ENCODE assay signal across 9 cellular contexts in genomic region chr7:27149817-27150567, GRCh38. TPM values are rescaled to one million over a fixed set of nuclear protein-coding genes. Genes with fewer than 3 reads are reported as not detected.
DNase-seq lines count a peak whose midpoint lies in the region; ATAC-seq and TF ChIP-seq lines count a peak whose summit lies in the region.
"Had no signal": no experiment of that assay in that cellular context is flagged by ENCODE, and none has a peak within 500 bp of the region (broad histone marks: within the 10 kb centered on the region; RNA-seq: fewer than 3 reads in every experiment).

No MANE protein-coding gene starts in this region.

- H3K4me3 Mint-ChIP-seq in stimulated activated naive B cell treated with anti-CD40 and anti-IgM and Interleukin-4, amounts not matched to agents 10 μg/mL and 1 μg/mL and 100 μg/mL, for 72 hours: peak overlapping the region; percentile 78 to 80

- H3K9me3 Mint-ChIP-seq in stimulated activated naive B cell treated with anti-CD40 and anti-IgM and Interleukin-4, amounts not matched to agents 10 μg/mL and 1 μg/mL and 100 μg/mL, for 72 hours: peaks cover 3 to 4% of the 10 kb centered on the region in 2 donors

- H3K36me3 ChIP-seq in OCI-LY7 (ENCODE audit: insufficient read depth, low read length) (no peaks in the 10 kb centered on the region), hepatocyte (replicated peaks; ENCODE audit: insufficient read depth, low read depth) (no peaks in the 10 kb centered on the region)

- peaks cover 0 to 7% of the 10 kb centered on the region in 2 donors for H3K36me3 Mint-ChIP-seq in stimulated activated naive B cell treated with anti-CD40 and anti-IgM and Interleukin-4, amounts not matched to agents 10 μg/mL and 1 μg/mL and 100 μg/mL, for 72 hours

- peaks cover 95% of the 10 kb centered on the region for H3K27me3 ChIP-seq in hepatocyte

- H3K27ac Mint-ChIP-seq in stimulated activated naive B cell treated with anti-CD40 and anti-IgM and Interleukin-4, amounts not matched to agents 10 μg/mL and 1 μg/mL and 100 μg/mL, for 72 hours: no peak overlapping the region

- H3K4me1 ChIP-seq in OCI-LY7 (ENCODE audit: insufficient read depth, low read length, poor library complexity, severe bottlenecking) (peaks cover 40% of the 10 kb centered on the region), hepatocyte (ENCODE audit: insufficient read depth) (peaks cover 9% of the 10 kb centered on the region)

- H3K4me2 ChIP-seq in OCI-LY7 (ENCODE audit: low read length): peak overlapping the region; percentile 94
- H3K4me2 ChIP-seq in hepatocyte: peak overlapping the region; percentile 89

- intact Hi-C loops in OCI-LY7 (cut with micrococcal nuclease; ENCODE audit: unreplicated experiment): loop anchor here (2.0 to 10.0 kb wide), 3 partner anchors 53 to 1255 kb away; no protein-coding TSS in a partner anchor

- peak; percentile 52 for DNase-seq in NCI-H748 (lab: John Stamatoyannopoulos, UW; ENCODE audit: unreplicated experiment)
- no peak for DNase-seq in NCI-H748 treated with DMSO at 0.1 percent for 48 hours (lab: John Stamatoyannopoulos, UW)
- peak; percentile 24 for DNase-seq in OCI-LY7 (ENCODE audit: low spot score)
- DNase-seq in hepatocyte (ENCODE audit: low spot score): no peak
- DNase-seq in stimulated activated naive B cell treated with anti-CD40 and anti-IgM and Interleukin-4, amounts not matched to agents 10 μg/mL and 1 μg/mL and 100 μg/mL, for 72 hours: no peak
- DNase-seq in SHP77 (lab: John Stamatoyannopoulos, UW): no peak

- peak in 1 of 2 donors; percentile 15 for ATAC-seq in stimulated activated naive B cell treated with anti-CD40 and anti-IgM and Interleukin-4, amounts not matched to agents 10 μg/mL and 1 μg/mL and 100 μg/mL, for 72 hours (replicated peaks)
- no peak for ATAC-seq in GM18502 (IDR thresholded peaks at IDR 0.05; ENCODE audit: poor library complexity, unreplicated experiment)
- ATAC-seq in GM18867 (IDR thresholded peaks at IDR 0.05; ENCODE audit: unreplicated experiment): no peak

- no TSS peak for BruUV-seq in OCI-LY7 (replicated peaks; lab: Mats Ljungman, UMichigan)

- 56% methylated on average over 13 of the region's 13 CpGs for WGBS in hepatocyte (ENCODE audit: low lambda C conversion rate, missing lambda C conversion rate)

- H3K4me3 ChIP-seq in OCI-LY7 (ENCODE audit: low read depth, low read length, poor library complexity, severe bottlenecking): peak overlapping the region; percentile 75
- no peak overlapping the region for H3K4me3 ChIP-seq in hepatocyte

- POLR2A ChIA-PET in OCI-LY7 (lab: Charles Lee): interaction anchor here (0.7 to 2.2 kb wide), 8 partner anchors 13 to 462 kb away, joined by 3 to 5 read pairs (median 4); partner anchors contain the start of genes HOXA1 and HOXA4

- H3K27ac ChIP-seq in OCI-LY7 (ENCODE audit: low read depth, low read length, poor library complexity, severe bottlenecking) (no peak overlapping the region), hepatocyte (no peak overlapping the region)
- H3K27ac ChIP-seq: HL-60 had no signal

- no peaks in the 10 kb centered on the region for H4K20me1 ChIP-seq in OCI-LY7 (ENCODE audit: insufficient read depth, low read length)
- H4K20me1 ChIP-seq in hepatocyte (ENCODE audit: insufficient read depth, poor library complexity, severe bottlenecking): no peaks in the 10 kb centered on the region

- peaks cover 8% of the 10 kb centered on the region; the same call in 1 of the 2 replicates for H3K79me2 ChIP-seq in OCI-LY7 (ENCODE audit: insufficient read depth, low read depth, low read length)
- no peaks in the 10 kb centered on the region for H3K79me2 ChIP-seq in hepatocyte

- peaks cover 38 to 51% of the 10 kb centered on the region in 2 donors for H3K4me1 Mint-ChIP-seq in stimulated activated naive B cell treated with anti-CD40 and anti-IgM and Interleukin-4, amounts not matched to agents 10 μg/mL and 1 μg/mL and 100 μg/mL, for 72 hours

- H2AFZ ChIP-seq in OCI-LY7 (ENCODE audit: low read length) (peak overlapping the region; percentile 95), hepatocyte (no peak overlapping the region)

- TF ChIP-seq CTCF in OCI-LY7 (conservative IDR thresholded peaks at IDR 0.05; ENCODE audit: low read length) (no peak), hepatocyte (IDR thresholded peaks at IDR 0.05; ENCODE audit: poor library complexity) (no peak)

- H3K9me2 ChIP-seq in OCI-LY7 (ENCODE audit: insufficient read depth, low read length): no peaks in the 10 kb centered on the region
- H3K9me2 ChIP-seq in hepatocyte (replicated peaks; ENCODE audit: insufficient read depth): no peaks in the 10 kb centered on the region

- no peaks in the 10 kb centered on the region for H3K9me3 ChIP-seq in OCI-LY7 (ENCODE audit: low read length)
- no peaks in the 10 kb centered on the region for H3K9me3 ChIP-seq in hepatocyte (ENCODE audit: low read depth)

- peaks cover 74 to 92% of the 10 kb centered on the region in 2 donors for H3K27me3 Mint-ChIP-seq in stimulated activated naive B cell treated with anti-CD40 and anti-IgM and Interleukin-4, amounts not matched to agents 10 μg/mL and 1 μg/mL and 100 μg/mL, for 72 hours

- CTCF ChIA-PET in OCI-LY7 (lab: Charles Lee; ENCODE audit: unreplicated experiment): interaction anchor here (1.4 kb wide), 1 partner anchor 19 kb away, joined by 5 read pairs; the partner anchor contains the start of gene HOXA4

RNA-seq across cellular contexts. Expression of gene HOXA3, which starts 2.4 kb away (rescaled TPM):
- 0.41 TPM in 1 of 2 replicates, not detected in the other for total RNA-seq in OCI-LY7 (2014; rRNA removed; shearing (Covaris generic))
- 2.6 and 2.7 TPM in 2 replicates for total RNA-seq in OCI-LY7 (2022)
- total RNA-seq in hepatocyte: 0.83 and 3.0 TPM in 2 replicates
- polyA plus RNA-seq in hepatocyte: 4.1 and 4.5 TPM in 2 replicates

RNA-seq across cellular contexts. Expression of gene HOXA6, which starts 2.4 kb away (rescaled TPM):
- total RNA-seq in OCI-LY7 (2014; rRNA removed; shearing (Covaris generic)): 4.1 and 6.7 TPM in 2 replicates
- total RNA-seq in OCI-LY7 (2022) (10.2 and 12.0 TPM in 2 replicates), hepatocyte (not detected in 2 replicates)
- 0.16 and 0.23 TPM in 2 replicates for polyA plus RNA-seq in hepatocyte

RNA-seq across cellular contexts. Expression of gene HOXA7, which starts 6.5 kb away (rescaled TPM):
- total RNA-seq in OCI-LY7 (2014; rRNA removed; shearing (Covaris generic)): 4.1 and 6.0 TPM in 2 replicates
- total RNA-seq in OCI-LY7 (2022) (0.42 and 1.2 TPM in 2 replicates), hepatocyte (0.32 and 0.83 TPM in 2 replicates)
- 1.0 TPM in 1 of 2 replicates, not detected in the other for polyA plus RNA-seq in hepatocyte

RNA-seq across cellular contexts. Expression of gene HOXA5, which starts 6.5 kb away (rescaled TPM):
- total RNA-seq in OCI-LY7 (2014; rRNA removed; shearing (Covaris generic)): 3.4 and 17.5 TPM in 2 replicates
- total RNA-seq in OCI-LY7 (2022) (7.4 and 7.9 TPM in 2 replicates), hepatocyte (0.08 and 0.70 TPM in 2 replicates)
- polyA plus RNA-seq in hepatocyte: 0.41 and 0.92 TPM in 2 replicates

RNA-seq across cellular contexts. Expression of gene HOXA9, which starts 15.3 kb away (rescaled TPM):
- not detected in 2 replicates for total RNA-seq in OCI-LY7 (2014; rRNA removed; shearing (Covaris generic))
- total RNA-seq in OCI-LY7 (2022): not detected in 2 replicates
- 3.6 and 5.9 TPM in 2 replicates for total RNA-seq in hepatocyte
- 3.5 and 4.4 TPM in 2 replicates for polyA plus RNA-seq in hepatocyte

Comparison
In these comparisons a context has a peak if more than half of its experiments do, and no peak if none do; other contexts are left out.
1. DNase-seq: peak in NCI-H748 (single experiment) and OCI-LY7 (single experiment); none in NCI-H748 treated with DMSO at 0.1 percent for 48 hours (single experiment), hepatocyte (single experiment), stimulated activated naive B cell treated with anti-CD40 and anti-IgM and Interleukin-4, amounts not matched to agents 10 μg/mL and 1 μg/mL and 100 μg/mL, for 72 hours (single experiment) and SHP77 (0 of 2).